ENCODE assay signal across 18 cellular contexts in the genomic region with DNA sequence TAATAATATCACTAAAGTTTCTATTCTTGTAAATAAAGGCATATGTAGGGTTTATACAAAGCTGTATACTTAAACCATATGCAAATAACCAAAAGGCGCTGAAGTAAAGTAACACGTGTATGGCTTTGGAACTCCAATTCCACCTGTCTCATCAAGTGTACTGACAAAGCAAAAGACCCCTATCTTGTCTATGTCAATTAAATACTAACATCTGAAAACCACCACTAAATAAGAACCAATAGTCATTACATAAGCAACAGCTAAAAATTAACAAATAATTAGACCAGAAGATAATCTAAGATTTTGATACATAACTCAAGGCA.
"Had no signal": no experiment of that assay in that cellular context is flagged by ENCODE, and none has a peak within 500 bp of the region (broad histone marks: within the 10 kb centered on the region; RNA-seq: fewer than 3 reads in every experiment).

No MANE protein-coding gene starts in this region.

- DNase-seq: activated B cell treated with CpG ODN at 0.5 μM for 24 hours; activated CD4-positive, alpha-beta T cell treated with anti-CD3 and anti-CD28 coated beads for 36 hours; activated CD4-positive, alpha-beta T cell treated with anti-CD3 and anti-CD28 coated beads, Interleukin-2, amount 50 U/mL, for 4 hours; activated CD8-positive, alpha-beta memory T cell treated with anti-CD3 and anti-CD28 coated beads for 24 hours; activated CD8-positive, alpha-beta memory T cell treated with anti-CD3 and anti-CD28 coated beads, Interleukin-2, amount 50 U/mL, for 4 hours; activated naive CD4-positive, alpha-beta T cell treated with Interleukin-2 at 50 U/mL for 16 hours; activated naive CD8-positive, alpha-beta T cell treated with anti-CD3 and anti-CD28 coated beads, Interleukin-2, amount 10 ng/mL, durations not matched to agents 7 days and 5 days; activated T-cell treated with anti-CD3 and anti-CD28 coated beads, Interleukin-2, amount 50 U/mL, for 4 hours; effector memory CD8-positive, alpha-beta T cell; stimulated activated CD4-positive, alpha-beta T cell treated with anti-CD3 and anti-CD28 coated beads, Interleukin-1b, Interleukin-23, amount 100 ng/mL, for 48 hours; stimulated activated naive CD8-positive, alpha-beta T cell treated with anti-CD3 and anti-CD28 coated beads, Interleukin-15, amount 100 ng/mL, for 72 hours; T1000 had no signal

- H3K4me1 ChIP-seq: colonic mucosa had no signal

- H3K9me3 ChIP-seq: colonic mucosa, right lobe of liver, tibial nerve had no signal

- H3K27ac ChIP-seq: colonic mucosa, skin epidermis had no signal

- H3K4me3 ChIP-seq: colonic mucosa, dorsolateral prefrontal cortex, right lobe of liver, skin epidermis, tibial nerve had no signal

- H3K27me3 ChIP-seq: colonic mucosa, dorsolateral prefrontal cortex, right lobe of liver, tibial nerve had no signal

- H3K36me3 ChIP-seq: colonic mucosa, right lobe of liver had no signal

- H3K4me3 Mint-ChIP-seq: activated B cell treated with CpG ODN at 0.5 μM for 24 hours; activated CD4-positive, alpha-beta T cell treated with anti-CD3 and anti-CD28 coated beads for 36 hours; activated naive CD8-positive, alpha-beta T cell treated with anti-CD3 and anti-CD28 coated beads, Interleukin-2, amount 10 ng/mL, durations not matched to agents 7 days and 5 days; activated T-cell treated with anti-CD3 and anti-CD28 coated beads, Interleukin-2, amount 50 U/mL, for 4 hours; effector memory CD8-positive, alpha-beta T cell; stimulated activated effector memory CD8-positive, alpha-beta T cell treated with anti-CD3 and anti-CD28 coated beads, Interleukin-12 subunit alpha, Interleukin-12 subunit beta, amount 100 ng/mL, for 72 hours; stimulated activated naive CD8-positive, alpha-beta T cell treated with anti-CD3 and anti-CD28 coated beads, Interleukin-15, amount 100 ng/mL, for 72 hours had no signal

- H3K27me3 Mint-ChIP-seq: activated B cell treated with CpG ODN at 0.5 μM for 24 hours; activated CD4-positive, alpha-beta T cell treated with anti-CD3 and anti-CD28 coated beads for 36 hours; activated naive CD8-positive, alpha-beta T cell treated with anti-CD3 and anti-CD28 coated beads, Interleukin-2, amount 10 ng/mL, durations not matched to agents 7 days and 5 days; effector memory CD8-positive, alpha-beta T cell; stimulated activated naive CD8-positive, alpha-beta T cell treated with anti-CD3 and anti-CD28 coated beads, Interleukin-15, amount 100 ng/mL, for 72 hours had no signal

- ATAC-seq: activated CD4-positive, alpha-beta T cell treated with anti-CD3 and anti-CD28 coated beads for 36 hours; activated T-cell treated with anti-CD3 and anti-CD28 coated beads, Interleukin-2, amount 50 U/mL, for 4 hours; effector memory CD8-positive, alpha-beta T cell; stimulated activated effector memory CD8-positive, alpha-beta T cell treated with anti-CD3 and anti-CD28 coated beads, Interleukin-12 subunit alpha, Interleukin-12 subunit beta, amount 100 ng/mL, for 72 hours; stimulated activated naive CD8-positive, alpha-beta T cell treated with anti-CD3 and anti-CD28 coated beads, Interleukin-15, amount 100 ng/mL, for 72 hours had no signal

- H3K9me3 Mint-ChIP-seq: activated B cell treated with CpG ODN at 0.5 μM for 24 hours; activated naive CD8-positive, alpha-beta T cell treated with anti-CD3 and anti-CD28 coated beads, Interleukin-2, amount 10 ng/mL, durations not matched to agents 7 days and 5 days; activated T-cell treated with anti-CD3 and anti-CD28 coated beads, Interleukin-2, amount 50 U/mL, for 4 hours; effector memory CD8-positive, alpha-beta T cell; stimulated activated effector memory CD8-positive, alpha-beta T cell treated with anti-CD3 and anti-CD28 coated beads, Interleukin-12 subunit alpha, Interleukin-12 subunit beta, amount 100 ng/mL, for 72 hours; stimulated activated naive CD8-positive, alpha-beta T cell treated with anti-CD3 and anti-CD28 coated beads, Interleukin-15, amount 100 ng/mL, for 72 hours had no signal

- H3K27ac Mint-ChIP-seq: activated CD4-positive, alpha-beta T cell treated with anti-CD3 and anti-CD28 coated beads for 36 hours; activated naive CD8-positive, alpha-beta T cell treated with anti-CD3 and anti-CD28 coated beads, Interleukin-2, amount 10 ng/mL, durations not matched to agents 7 days and 5 days; stimulated activated effector memory CD8-positive, alpha-beta T cell treated with anti-CD3 and anti-CD28 coated beads, Interleukin-12 subunit alpha, Interleukin-12 subunit beta, amount 100 ng/mL, for 72 hours; stimulated activated naive CD8-positive, alpha-beta T cell treated with anti-CD3 and anti-CD28 coated beads, Interleukin-15, amount 100 ng/mL, for 72 hours had no signal
